ENCODE assay signal across 8 cellular contexts in genomic region chr19:17775245-17775927, GRCh38. TPM values are rescaled to one million over a fixed set of nuclear protein-coding genes. Genes with fewer than 3 reads are reported as not detected.
DNase-seq lines count a peak whose midpoint lies in the region; ATAC-seq and TF ChIP-seq lines count a peak whose summit lies in the region.

No MANE protein-coding gene starts in this region.

- peaks cover 0 to 16% (median 0%) of the 10 kb centered on the region in 3 donors for H3K4me1 ChIP-seq in gastroesophageal sphincter

- DNase-seq in ELF-1 (ENCODE audit: low read depth, low spot score), result peak; percentile 83
- peak; percentile 54 for DNase-seq in KG1 (lab: John Stamatoyannopoulos, UW)
- DNase-seq in activated CD8-positive, alpha-beta memory T cell treated with anti-CD3 and anti-CD28 coated beads, Interleukin-2, amount 10 ng/mL, durations not matched to agents 7 days and 5 days, result peak; percentile 59

- CTCF ChIA-PET in activated CD8-positive, alpha-beta memory T cell treated with anti-CD3 and anti-CD28 coated beads, Interleukin-2, amount 10 ng/mL, durations not matched to agents 7 days and 5 days (lab: Charles Lee), result interaction anchor here (0.7 to 5.4 kb wide), 12 partner anchors 8 to 96 kb away, joined by 3 to 35 read pairs (median 4); partner anchors contain the start of gene RPL18A

- H3K4me1 Mint-ChIP-seq in activated CD8-positive, alpha-beta memory T cell treated with anti-CD3 and anti-CD28 coated beads, Interleukin-2, amount 10 ng/mL, durations not matched to agents 7 days and 5 days, result peaks cover 20% of the 10 kb centered on the region
- peaks cover 34% of the 10 kb centered on the region for H3K4me1 Mint-ChIP-seq in stimulated activated naive CD8-positive, alpha-beta T cell treated with anti-CD3 and anti-CD28 coated beads, Interleukin-15, Interleukin-2, amounts not matched to agents 100 ng/mL and 50 ng/mL, for 24 hours (ENCODE audit: low read depth)

- TF ChIP-seq EP300 in gastroesophageal sphincter (IDR thresholded peaks at IDR 0.05), result no peak

- H3K27ac Mint-ChIP-seq in activated CD8-positive, alpha-beta memory T cell treated with anti-CD3 and anti-CD28 coated beads, Interleukin-2, amount 10 ng/mL, durations not matched to agents 7 days and 5 days, result no peak overlapping the region
- H3K27ac Mint-ChIP-seq in stimulated activated naive CD8-positive, alpha-beta T cell treated with anti-CD3 and anti-CD28 coated beads, Interleukin-15, Interleukin-2, amounts not matched to agents 100 ng/mL and 50 ng/mL, for 24 hours, result peak overlapping the region; percentile 40

- H3K9me3 ChIP-seq in gastroesophageal sphincter, result no peaks in the 10 kb centered on the region

- WGBS in gastroesophageal sphincter (ENCODE audit: low coverage in 1 of 2), 2 donors, result 52 to 73% methylated on average over 3 of the region's 16 CpGs

- H3K27me3 ChIP-seq in gastroesophageal sphincter, result peaks cover 57% of the 10 kb centered on the region

- no peak overlapping the region for H3K4me3 ChIP-seq in gastroesophageal sphincter

- TF ChIP-seq CTCF in gastroesophageal sphincter (IDR thresholded peaks at IDR 0.05), result peak in 3 of 4 experiments; percentile 16 to 32 (median 22)

- no peaks in the 10 kb centered on the region for H3K27me3 Mint-ChIP-seq in activated CD8-positive, alpha-beta memory T cell treated with anti-CD3 and anti-CD28 coated beads, Interleukin-2, amount 10 ng/mL, durations not matched to agents 7 days and 5 days
- H3K27me3 Mint-ChIP-seq in stimulated activated naive CD8-positive, alpha-beta T cell treated with anti-CD3 and anti-CD28 coated beads, Interleukin-15, Interleukin-2, amounts not matched to agents 100 ng/mL and 50 ng/mL, for 24 hours, result no peaks in the 10 kb centered on the region

- peaks cover 32% of the 10 kb centered on the region for H3K36me3 Mint-ChIP-seq in activated CD8-positive, alpha-beta memory T cell treated with anti-CD3 and anti-CD28 coated beads, Interleukin-2, amount 10 ng/mL, durations not matched to agents 7 days and 5 days
- peaks cover 43% of the 10 kb centered on the region for H3K36me3 Mint-ChIP-seq in stimulated activated naive CD8-positive, alpha-beta T cell treated with anti-CD3 and anti-CD28 coated beads, Interleukin-15, Interleukin-2, amounts not matched to agents 100 ng/mL and 50 ng/mL, for 24 hours (ENCODE audit: low read depth)

- TF ChIP-seq POLR2A in gastroesophageal sphincter (IDR thresholded peaks at IDR 0.05), result no peak

- no peaks in the 10 kb centered on the region for H3K36me3 ChIP-seq in gastroesophageal sphincter

- H3K27ac ChIP-seq in gastroesophageal sphincter, result no peak overlapping the region

- H3K4me3 Mint-ChIP-seq in activated CD8-positive, alpha-beta memory T cell treated with anti-CD3 and anti-CD28 coated beads, Interleukin-2, amount 10 ng/mL, durations not matched to agents 7 days and 5 days, result no peak overlapping the region
- H3K4me3 Mint-ChIP-seq in stimulated activated naive CD8-positive, alpha-beta T cell treated with anti-CD3 and anti-CD28 coated beads, Interleukin-15, Interleukin-2, amounts not matched to agents 100 ng/mL and 50 ng/mL, for 24 hours, result no peak overlapping the region

- no peak for ATAC-seq in activated CD8-positive, alpha-beta memory T cell treated with anti-CD3 and anti-CD28 coated beads, Interleukin-2, amount 10 ng/mL, durations not matched to agents 7 days and 5 days
- ATAC-seq in gastroesophageal sphincter (no peak), HG02973 (IDR thresholded peaks at IDR 0.05; ENCODE audit: unreplicated experiment) (no peak), HG03460 (IDR thresholded peaks at IDR 0.05; ENCODE audit: unreplicated experiment) (no peak), GM19455 (IDR thresholded peaks at IDR 0.05; ENCODE audit: unreplicated experiment) (no peak)

- no peaks in the 10 kb centered on the region for H3K9me3 Mint-ChIP-seq in activated CD8-positive, alpha-beta memory T cell treated with anti-CD3 and anti-CD28 coated beads, Interleukin-2, amount 10 ng/mL, durations not matched to agents 7 days and 5 days (ENCODE audit: low read depth)
- no peaks in the 10 kb centered on the region for H3K9me3 Mint-ChIP-seq in stimulated activated naive CD8-positive, alpha-beta T cell treated with anti-CD3 and anti-CD28 coated beads, Interleukin-15, Interleukin-2, amounts not matched to agents 100 ng/mL and 50 ng/mL, for 24 hours

RNA-seq across cellular contexts. Expression of gene B3GNT3, which starts 19.6 kb away (rescaled TPM):
- total RNA-seq in activated CD8-positive, alpha-beta memory T cell treated with anti-CD3 and anti-CD28 coated beads, Interleukin-2, amount 10 ng/mL, durations not matched to agents 7 days and 5 days, result not detected
- 1 to 10 TPM in 1 of 4 donors, not detected in 3; 4.7 TPM for total RNA-seq in gastroesophageal sphincter

RNA-seq across cellular contexts. Expression of gene FCHO1, which starts 24.1 kb away (rescaled TPM):
- 10 to 100 TPM; 58.4 to 70.6 TPM for total RNA-seq in activated CD8-positive, alpha-beta memory T cell treated with anti-CD3 and anti-CD28 coated beads, Interleukin-2, amount 10 ng/mL, durations not matched to agents 7 days and 5 days
- total RNA-seq in gastroesophageal sphincter, result 1 to 10 TPM; 1.1 to 4.1 (median 3.2) TPM

RNA-seq across cellular contexts. Expression of gene INSL3, which starts 45.9 kb away (rescaled TPM):
- total RNA-seq in activated CD8-positive, alpha-beta memory T cell treated with anti-CD3 and anti-CD28 coated beads, Interleukin-2, amount 10 ng/mL, durations not matched to agents 7 days and 5 days, result 1 to 10 TPM; 1.7 to 2.2 TPM
- total RNA-seq in gastroesophageal sphincter, result not detected

RNA-seq across cellular contexts. Expression of gene MAP1S, which starts 56.1 kb away (rescaled TPM):
- 10 to 100 TPM; 67.3 to 69.1 TPM for total RNA-seq in activated CD8-positive, alpha-beta memory T cell treated with anti-CD3 and anti-CD28 coated beads, Interleukin-2, amount 10 ng/mL, durations not matched to agents 7 days and 5 days
- total RNA-seq in gastroesophageal sphincter, result 10 to 100 TPM; 18.8 to 47.3 (median 23.9) TPM

Comparison
In these comparisons a context has a peak if more than half of its experiments do, and no peak if none do; other contexts are left out.
1. RNA of gene FCHO1, which starts 24.1 kb away (total RNA-seq): 58.4 to 70.6 TPM in activated CD8-positive, alpha-beta memory T cell treated with anti-CD3 and anti-CD28 coated beads, Interleukin-2, amount 10 ng/mL, durations not matched to agents 7 days and 5 days; 1.1 to 4.1 TPM in gastroesophageal sphincter; every median in the first group is over 10 times any median in the second.
2. Peak in every context shown above with its lines, with median percentiles within 50 percentile points of each other: DNase-seq.